Comparison of ENCODE assay signal across 2 cellular contexts in genomic region chr11:86792150-86792549, GRCh38.
TF ChIP-seq lines count a peak whose summit lies in the region.

No MANE protein-coding gene starts in this region.

TF ChIP-seq in A549, 52 proteins besides CTCF, POLR2A, EP300 and RAD21:
- TF ChIP-seq, protein P1, sequence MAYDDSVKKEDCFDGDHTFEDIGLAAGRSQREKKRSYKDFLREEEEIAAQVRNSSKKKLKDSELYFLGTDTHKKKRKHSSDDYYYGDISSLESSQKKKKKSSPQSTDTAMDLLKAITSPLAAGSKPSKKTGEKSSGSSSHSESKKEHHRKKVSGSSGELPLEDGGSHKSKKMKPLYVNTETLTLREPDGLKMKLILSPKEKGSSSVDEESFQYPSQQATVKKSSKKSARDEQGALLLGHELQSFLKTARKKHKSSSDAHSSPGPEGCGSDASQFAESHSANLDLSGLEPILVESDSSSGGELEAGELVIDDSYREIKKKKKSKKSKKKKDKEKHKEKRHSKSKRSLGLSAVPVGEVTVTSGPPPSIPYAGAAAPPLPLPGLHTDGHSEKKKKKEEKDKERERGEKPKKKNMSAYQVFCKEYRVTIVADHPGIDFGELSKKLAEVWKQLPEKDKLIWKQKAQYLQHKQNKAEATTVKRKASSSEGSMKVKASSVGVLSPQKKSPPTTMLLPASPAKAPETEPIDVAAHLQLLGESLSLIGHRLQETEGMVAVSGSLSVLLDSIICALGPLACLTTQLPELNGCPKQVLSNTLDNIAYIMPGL (CRISPR knock-in tag; IDR thresholded peaks at IDR 0.05; ENCODE audit: borderline replicate concordance), result no peak
- TF ChIP-seq JUNB (IDR thresholded peaks at IDR 0.05) (no peak), MAFK (IDR thresholded peaks at IDR 0.05; ENCODE audit: partially characterized antibody) (no peak)
TF ChIP-seq in A549: peak in this region for 0.

TF ChIP-seq in IMR-90, 13 proteins besides CTCF, POLR2A, EP300 and RAD21:
- TF ChIP-seq MXI1 (IDR thresholded peaks at IDR 0.05; ENCODE audit: borderline replicate concordance, low read depth, low read length) (no peak), CEBPB (IDR thresholded peaks at IDR 0.05; ENCODE audit: low read depth, low read length) (no peak)
